Comparison of ENCODE assay signal across 12 cellular contexts in genomic region chr2:129757915-129758421, GRCh38.
A peak's percentile ranks its signal among the peaks of the same experiment; 100 is the strongest.
DNase-seq lines count a peak whose midpoint lies in the region; ATAC-seq and TF ChIP-seq lines count a peak whose summit lies in the region.
"Had no signal": no experiment of that assay in that cellular context is flagged by ENCODE, and none has a peak within 500 bp of the region (broad histone marks: within the 10 kb centered on the region; RNA-seq: fewer than 3 reads in every experiment).

No MANE protein-coding gene starts in this region.

- no peaks in the 10 kb centered on the region for H3K9me3 ChIP-seq in MM.1S (replicated peaks; ENCODE audit: insufficient read depth, low read length)
- no peaks in the 10 kb centered on the region for H3K9me3 ChIP-seq in esophagus squamous epithelium
- H3K9me3 ChIP-seq in lower lobe of right lung, result no peaks in the 10 kb centered on the region

- H2AFZ ChIP-seq in MM.1S (ENCODE audit: low read length), result peak overlapping the region; percentile 87

- intact Hi-C loops in esophagus squamous epithelium (cut with DNase I) (no loop called here), lower lobe of right lung (cut with DNase I) (no loop called here)

- H3K4me2 ChIP-seq in MM.1S (ENCODE audit: low read depth, low read length), result peak overlapping the region; percentile 71

- H4K20me1 ChIP-seq in MM.1S (ENCODE audit: insufficient read depth, low read length), result no peaks in the 10 kb centered on the region

- H3K27me3 ChIP-seq in MM.1S (replicated peaks; ENCODE audit: insufficient read depth, low read length) (no peaks in the 10 kb centered on the region), esophagus squamous epithelium (no peaks in the 10 kb centered on the region), lower lobe of right lung (ENCODE audit: low read depth) (no peaks in the 10 kb centered on the region)

- 28 to 30% methylated on average over 4 to 6 of the region's 7 CpGs for WGBS in esophagus squamous epithelium, 2 donors

- H3K36me3 ChIP-seq in MM.1S (replicated peaks; ENCODE audit: insufficient read depth, low read length), result no peaks in the 10 kb centered on the region
- no peaks in the 10 kb centered on the region for H3K36me3 ChIP-seq in esophagus squamous epithelium
- H3K36me3 ChIP-seq in lower lobe of right lung, result no peaks in the 10 kb centered on the region

- ATAC-seq in lower lobe of right lung (no peak), GM18519 (IDR thresholded peaks at IDR 0.05; ENCODE audit: low FRiP score, unreplicated experiment) (no peak)

- no peaks in the 10 kb centered on the region for H3K9me2 ChIP-seq in MM.1S (replicated peaks; ENCODE audit: insufficient read depth, low read length)

- H3K4me1 ChIP-seq in MM.1S (ENCODE audit: low read length) (0 out of 2 replicates have a peak, but pooled peaks cover 4% of the 10 kb centered on the region), esophagus squamous epithelium (peaks cover 0 to 16% (median 13%) of the 10 kb centered on the region in 3 donors), lower lobe of right lung (no peaks in the 10 kb centered on the region)

- DNase-seq in MM.1S, result peak; percentile 37
- DNase-seq in esophagus squamous epithelium (lab: John Stamatoyannopoulos, UW), result no peak
- no peak for DNase-seq in lower lobe of right lung
- DNase-seq in superior temporal gyrus (ENCODE audit: extremely low spot score), result peak; percentile 15
- DNase-seq in SKM-1 (lab: John Stamatoyannopoulos, UW; ENCODE audit: unreplicated experiment), result no peak
- no peak for DNase-seq in epidermal melanocyte (ENCODE audit: insufficient read length, low spot score)
- DNase-seq: activated naive CD4-positive, alpha-beta T cell treated with anti-CD3 and anti-CD28 coated beads, Interleukin-2, amount 10 ng/mL, durations not matched to agents 7 days and 5 days; MV-4-11; NCI-H226; stimulated activated CD4-positive, alpha-beta T cell treated with anti-CD3 and anti-CD28 coated beads, Interleukin-4, amount 100 ng/mL, for 4 hours had no signal

- no peak for TF ChIP-seq POLR2A in esophagus squamous epithelium (IDR thresholded peaks at IDR 0.05)

- no peaks in the 10 kb centered on the region for H3K79me2 ChIP-seq in MM.1S (ENCODE audit: low read length)

- H3K4me3 ChIP-seq in MM.1S (ENCODE audit: low read length) (peak overlapping the region; percentile 63), esophagus squamous epithelium (peak overlapping the region; percentile 11 to 56 (median 33)), lower lobe of right lung (peak overlapping the region; percentile 48)

- TF ChIP-seq CTCF in MM.1S (IDR thresholded peaks at IDR 0.05; ENCODE audit: low read length) (no peak), esophagus squamous epithelium (IDR thresholded peaks at IDR 0.05) (no peak), lower lobe of right lung (IDR thresholded peaks at IDR 0.05) (no peak)

- H3K9ac ChIP-seq in MM.1S (ENCODE audit: low read length), result peak overlapping the region; percentile 40; the same call in 1 of the 2 replicates

- H3K27ac ChIP-seq in MM.1S (ENCODE audit: low read length), result no peak overlapping the region
- peak overlapping the region in 3 of 4 donors; percentile 24 to 64 (median 35) for H3K27ac ChIP-seq in esophagus squamous epithelium
- H3K27ac ChIP-seq in lower lobe of right lung, result no peak overlapping the region
- H3K27ac ChIP-seq: RWPE1 had no signal

- H3F3A ChIP-seq in MM.1S (ENCODE audit: insufficient read depth, low read length), result no peaks in the 10 kb centered on the region

Comparison
In these comparisons a context has a peak if more than half of its experiments do, and no peak if none do; other contexts are left out.
1. DNase-seq: peak in MM.1S (single experiment) and superior temporal gyrus (single experiment); none in esophagus squamous epithelium (single experiment), lower lobe of right lung (single experiment), SKM-1 (single experiment) and epidermal melanocyte (single experiment).
2. H3K27ac ChIP-seq: peak in esophagus squamous epithelium (3 of 4); none in MM.1S (single experiment) and lower lobe of right lung (single experiment).
3. Peak in every context shown above with its lines, with median percentiles within 50 percentile points of each other: H3K4me3 ChIP-seq.